ENCODE assay signal across 15 cellular contexts in genomic region chr15:60611592-60612346, GRCh38.
A peak's percentile ranks its signal among the peaks of the same experiment; 100 is the strongest.
DNase-seq lines count a peak whose midpoint lies in the region; ATAC-seq and TF ChIP-seq lines count a peak whose summit lies in the region.
"Had no signal": no experiment of that assay in that cellular context is flagged by ENCODE, and none has a peak within 500 bp of the region (broad histone marks: within the 10 kb centered on the region; RNA-seq: fewer than 3 reads in every experiment).

No MANE protein-coding gene starts in this region.

- DNase-seq in adrenal gland (no peak), fibroblast of gingiva (ENCODE audit: low read depth) (peak; percentile 12), right cardiac atrium (peak in 1 of 3 donors; percentile 22), thoracic aorta (ENCODE audit: low spot score) (no peak), HK-2 (ENCODE audit: unreplicated experiment) (no peak)
- DNase-seq in activated CD4-positive, alpha-beta T cell treated with anti-CD3 and anti-CD28 coated beads, Interleukin-2, amount 50 U/mL, for 48 hours = no peak
- DNase-seq: COR-L47, NCI-H1436, NCI-H2029, NCI-H748 treated with DMSO at 0.1 percent for 48 hours, RPMI8226 had no signal

- 91 to 97% (median 94%) methylated on average over 6 of the region's 6 CpGs for WGBS in adrenal gland, 4 donors
- 74% methylated on average over 6 of the region's 6 CpGs for WGBS in right cardiac atrium

- H3K4me3 ChIP-seq in adrenal gland = no peak overlapping the region
- no peak overlapping the region for H3K4me3 ChIP-seq in right cardiac atrium (ENCODE audit: low read length)
- peak overlapping the region; percentile 8 for H3K4me3 ChIP-seq in thoracic aorta
- H3K4me3 ChIP-seq: HAP-1, SJCRH30 had no signal

- H3K4me1 ChIP-seq in adrenal gland (replicated peaks in 1 of 2) (peaks cover 3 to 6% of the 10 kb centered on the region in 2 donors), right cardiac atrium (ENCODE audit: control insufficient read depth, insufficient read depth, low read length) (no peaks in the 10 kb centered on the region), thoracic aorta (ENCODE audit: control insufficient read depth in 1 of 2, low read depth in 2 of 2) (peaks cover 6 to 18% of the 10 kb centered on the region in 2 donors)

- no peaks in the 10 kb centered on the region for H3K9me3 ChIP-seq in adrenal gland (replicated peaks in 1 of 3)
- no peaks in the 10 kb centered on the region for H3K9me3 ChIP-seq in right cardiac atrium (ENCODE audit: control insufficient read depth, low read length)
- no peaks in the 10 kb centered on the region for H3K9me3 ChIP-seq in thoracic aorta
- H3K9me3 ChIP-seq: HAP-1, SJCRH30 had no signal

- peak overlapping the region in 3 of 5 donors; percentile 26 to 54 (median 49) for H3K27ac ChIP-seq in adrenal gland
- H3K27ac ChIP-seq in right cardiac atrium (ENCODE audit: low read length) = peak overlapping the region; percentile 48
- H3K27ac ChIP-seq in thoracic aorta = peak overlapping the region; percentile 31 to 39
- H3K27ac ChIP-seq: KMS-11, SJCRH30 had no signal

- TF ChIP-seq POLR2A in adrenal gland (IDR thresholded peaks at IDR 0.05) = no peak

- H3K36me3 ChIP-seq in adrenal gland (replicated peaks in 1 of 2) (no peaks in the 10 kb centered on the region), thoracic aorta (no peaks in the 10 kb centered on the region)
- H3K36me3 ChIP-seq: HAP-1, SJCRH30 had no signal

- ATAC-seq in right cardiac atrium (peak; percentile 49 to 66), thoracic aorta (ENCODE audit: insufficient number of reproducible peaks, low FRiP score, low read depth) (no peak), GM19328 (IDR thresholded peaks at IDR 0.05; ENCODE audit: unreplicated experiment) (no peak)

- TF ChIP-seq CTCF in adrenal gland (IDR thresholded peaks at IDR 0.05) (no peak), thoracic aorta (IDR thresholded peaks at IDR 0.05) (no peak)

- H3K27me3 ChIP-seq in adrenal gland = no peaks in the 10 kb centered on the region
- no peaks in the 10 kb centered on the region for H3K27me3 ChIP-seq in right cardiac atrium (ENCODE audit: control insufficient read depth, insufficient read depth)
- no peaks in the 10 kb centered on the region for H3K27me3 ChIP-seq in thoracic aorta (replicated peaks; ENCODE audit: insufficient read depth)
- H3K27me3 ChIP-seq: SJCRH30 had no signal

- intact Hi-C loops in adrenal gland (cut with DNase I) = no loop called here
- intact Hi-C loops in right cardiac atrium (cut with DNase I) = no loop called here

Comparison
In these comparisons a context has a peak if more than half of its experiments do, and no peak if none do; other contexts are left out.
1. ATAC-seq: peak in right cardiac atrium (2 of 2); none in thoracic aorta (single experiment) and GM19328 (single experiment).
2. Peak in every context shown above with its lines, with median percentiles within 50 percentile points of each other: H3K27ac ChIP-seq.